ENCODE assay signal across 1 cellular context in genomic region chr9:34349324-34349723, GRCh38.
TF ChIP-seq lines count a peak whose summit lies in the region.

No MANE protein-coding gene starts in this region.

TF ChIP-seq in HepG2, 621 proteins besides CTCF, POLR2A, EP300 and RAD21 (continues in another document):
- TF ChIP-seq SAP130 (CRISPR knock-in tag; IDR thresholded peaks at IDR 0.05; ENCODE audit: low read depth) (peak; percentile 55), ZNF512 (CRISPR knock-in tag; IDR thresholded peaks at IDR 0.05) (no peak), PTBP1 (IDR thresholded peaks at IDR 0.05; ENCODE audit: low read depth, low read length, poor library complexity, severe bottlenecking) (no peak), ERF (CRISPR knock-in tag; IDR thresholded peaks at IDR 0.05) (no peak), HOMEZ (CRISPR knock-in tag; IDR thresholded peaks at IDR 0.05; ENCODE audit: low read depth) (no peak), PAXIP1 (CRISPR knock-in tag; conservative IDR thresholded peaks at IDR 0.05) (peak; percentile 69), ZNF256 (CRISPR knock-in tag; conservative IDR thresholded peaks at IDR 0.05) (no peak), ZNF713 (CRISPR knock-in tag; IDR thresholded peaks at IDR 0.05) (no peak), SPEN (CRISPR knock-in tag; IDR thresholded peaks at IDR 0.05; ENCODE audit: low read depth) (no peak), REPIN1 (CRISPR knock-in tag; IDR thresholded peaks at IDR 0.05; ENCODE audit: borderline replicate concordance, low read depth) (no peak), ZNF362 (CRISPR knock-in tag; IDR thresholded peaks at IDR 0.05; ENCODE audit: borderline replicate concordance) (0 out of 2 replicates have a peak, but pooled peaks have one; percentile 7), YEATS4 (CRISPR knock-in tag; IDR thresholded peaks at IDR 0.05; ENCODE audit: borderline replicate concordance) (no peak), FOXP4 (CRISPR knock-in tag; IDR thresholded peaks at IDR 0.05) (peak; percentile 43; the same call in 1 of the 2 replicates), KMT2B (CRISPR knock-in tag; IDR thresholded peaks at IDR 0.05) (no peak), RCOR2 (CRISPR knock-in tag; IDR thresholded peaks at IDR 0.05) (0 out of 2 replicates have a peak, but pooled peaks have one; percentile 10), ADNP (CRISPR knock-in tag; IDR thresholded peaks at IDR 0.05) (no peak), BORCS8-MEF2B (CRISPR knock-in tag; IDR thresholded peaks at IDR 0.05) (no peak), SP2 (CRISPR knock-in tag; IDR thresholded peaks at IDR 0.05) (no peak), ESRRA (CRISPR knock-in tag; IDR thresholded peaks at IDR 0.05; ENCODE audit: low read depth) (no peak), ZNF24 (IDR thresholded peaks at IDR 0.05) (no peak), TCF7 (IDR thresholded peaks at IDR 0.05; ENCODE audit: low read depth) (peak; percentile 55), MED13 (CRISPR knock-in tag; IDR thresholded peaks at IDR 0.05) (no peak), TBL1XR1 (IDR thresholded peaks at IDR 0.05; ENCODE audit: borderline replicate concordance, low read length, partially characterized antibody) (no peak), SIN3A (IDR thresholded peaks at IDR 0.05; ENCODE audit: borderline replicate concordance, low read depth, low read length) (no peak), MEIS1 (CRISPR knock-in tag; IDR thresholded peaks at IDR 0.05; ENCODE audit: borderline replicate concordance) (0 out of 2 replicates have a peak, but pooled peaks have one; percentile 45), ZMYM3 (CRISPR knock-in tag; IDR thresholded peaks at IDR 0.05) (no peak), PAF1 (CRISPR knock-in tag; IDR thresholded peaks at IDR 0.05) (no peak), ZNF772 (CRISPR knock-in tag; IDR thresholded peaks at IDR 0.05) (no peak), ZBTB3 (CRISPR knock-in tag; IDR thresholded peaks at IDR 0.05; ENCODE audit: borderline replicate concordance, low read depth) (no peak), ZNF580 (CRISPR knock-in tag; IDR thresholded peaks at IDR 0.05; ENCODE audit: borderline replicate concordance, low read depth) (no peak), NCOR1 (IDR thresholded peaks at IDR 0.05; ENCODE audit: borderline replicate concordance, low read length) (no peak), ZNF609 (CRISPR knock-in tag; IDR thresholded peaks at IDR 0.05; ENCODE audit: borderline replicate concordance) (0 out of 2 replicates have a peak, but pooled peaks have one; percentile 11), ZNF660 (CRISPR knock-in tag; IDR thresholded peaks at IDR 0.05; ENCODE audit: borderline replicate concordance, low read depth) (no peak), ELK4 (CRISPR knock-in tag; IDR thresholded peaks at IDR 0.05; ENCODE audit: borderline replicate concordance) (no peak), GATAD2A (CRISPR knock-in tag; IDR thresholded peaks at IDR 0.05) (0 out of 2 replicates have a peak, but pooled peaks have one; percentile 16), THAP8 (CRISPR knock-in tag; IDR thresholded peaks at IDR 0.05; ENCODE audit: borderline replicate concordance) (no peak), BRCA1 (CRISPR knock-in tag; IDR thresholded peaks at IDR 0.05) (no peak), ZNF12 (CRISPR knock-in tag; IDR thresholded peaks at IDR 0.05) (no peak), SIN3B (IDR thresholded peaks at IDR 0.05; ENCODE audit: low read length) (no peak), RFXAP (CRISPR knock-in tag; IDR thresholded peaks at IDR 0.05; ENCODE audit: borderline replicate concordance) (no peak), ZNF883 (CRISPR knock-in tag; IDR thresholded peaks at IDR 0.05; ENCODE audit: not compliant biosample characterization) (no peak), SMAD3 (CRISPR knock-in tag; IDR thresholded peaks at IDR 0.05) (no peak), KMT2A (CRISPR knock-in tag; IDR thresholded peaks at IDR 0.05) (no peak), PPARG (CRISPR knock-in tag; conservative IDR thresholded peaks at IDR 0.05) (no peak), MYC (CRISPR knock-in tag; IDR thresholded peaks at IDR 0.05; ENCODE audit: borderline replicate concordance) (peak; percentile 37; the same call in 1 of the 2 replicates), RBM39 (IDR thresholded peaks at IDR 0.05; ENCODE audit: low read depth, low read length, poor library complexity, severe bottlenecking) (no peak), TRAFD1 (CRISPR knock-in tag; IDR thresholded peaks at IDR 0.05; ENCODE audit: borderline replicate concordance) (no peak)
